ENCODE assay signal across 9 cellular contexts in genomic region chr1:113140588-113141446, GRCh38.
DNase-seq lines count a peak whose midpoint lies in the region; ATAC-seq and TF ChIP-seq lines count a peak whose summit lies in the region.
"Had no signal": no experiment of that assay in that cellular context is flagged by ENCODE, and none has a peak within 500 bp of the region (broad histone marks: within the 10 kb centered on the region; RNA-seq: fewer than 3 reads in every experiment).

No MANE protein-coding gene starts in this region.

- TF ChIP-seq CTCF in Calu3 (IDR thresholded peaks at IDR 0.05; ENCODE audit: unreplicated experiment) (peak; percentile 68), PC-3 (conservative IDR thresholded peaks at IDR 0.05; ENCODE audit: low read depth, low read length) (peak; percentile 96), fibroblast of lung (conservative IDR thresholded peaks at IDR 0.05 in 1 of 2, IDR thresholded peaks at IDR 0.05 in 1 of 2; ENCODE audit: low read depth in 1 of 2, low read length in 2 of 2) (peak; percentile 85 to 89), nephron progenitor cell (IDR thresholded peaks at IDR 0.05) (peak; percentile 77), tibial artery (IDR thresholded peaks at IDR 0.05) (peak; percentile 75 to 76)

- no peaks in the 10 kb centered on the region for H3K9me2 ChIP-seq in PC-3 (replicated peaks; ENCODE audit: low read length)

- H2AFZ ChIP-seq in PC-3 (ENCODE audit: low read length) (peak overlapping the region; percentile 80), fibroblast of lung (ENCODE audit: low read length) (peak overlapping the region; percentile 98)

- no peaks in the 10 kb centered on the region for H3K27me3 Mint-ChIP-seq in Calu3 (ENCODE audit: unreplicated experiment)
- H3K27me3 Mint-ChIP-seq in nephron progenitor cell (ENCODE audit: low read depth, poor library complexity), result no peaks in the 10 kb centered on the region

- intact Hi-C loops in Calu3 (cut with micrococcal nuclease; ENCODE audit: unreplicated experiment) (loop anchor here (1.0 to 10.0 kb wide), 4 partner anchors 94 to 537 kb away; no protein-coding TSS in a partner anchor), PC-3 (cut with micrococcal nuclease) (loop anchor here (1.0 to 2.0 kb wide), 3 partner anchors 248 to 537 kb away; no protein-coding TSS in a partner anchor), tibial artery (cut with DNase I; ENCODE audit: low total_unique reads) (loop anchor here (5.0 kb wide), 1 partner anchor 531 kb away; no protein-coding TSS in a partner anchor)

- H3K9ac ChIP-seq in PC-3 (ENCODE audit: low read length) (no peak overlapping the region), fibroblast of lung (ENCODE audit: insufficient read depth, low read length) (no peak overlapping the region)

- H3K79me2 ChIP-seq in PC-3 (ENCODE audit: low read length) (no peaks in the 10 kb centered on the region), fibroblast of lung (ENCODE audit: control insufficient read depth, insufficient read depth, low read length) (no peaks in the 10 kb centered on the region)

- H3K4me1 ChIP-seq in PC-3 (ENCODE audit: insufficient read depth, low read length), result peaks cover 21% of the 10 kb centered on the region
- peaks cover 7% of the 10 kb centered on the region for H3K4me1 ChIP-seq in fibroblast of lung (ENCODE audit: control insufficient read depth, extremely low read depth, insufficient read depth, low read length)
- H3K4me1 ChIP-seq in tibial artery, result peaks cover 0 to 15% (median 6%) of the 10 kb centered on the region in 4 donors

- POLR2A ChIA-PET in PC-3 (lab: Charles Lee; ENCODE audit: unreplicated experiment), result no interaction called here

- H3K27ac ChIP-seq in PC-3 (ENCODE audit: low read length) (peak overlapping the region; percentile 10), fibroblast of lung (ENCODE audit: insufficient read depth, low read length) (peak overlapping the region; percentile 32), tibial artery (peak overlapping the region in 1 of 2 donors; percentile 11)
- H3K27ac ChIP-seq: epithelial cell of prostate had no signal

- BruUV-seq in Calu3 (replicated peaks; lab: Mats Ljungman, UMichigan) (no TSS peak), PC-3 (replicated peaks; lab: Mats Ljungman, UMichigan) (no TSS peak)

- no peaks in the 10 kb centered on the region for H3K27me3 ChIP-seq in PC-3 (ENCODE audit: low read length)
- H3K27me3 ChIP-seq in fibroblast of lung (ENCODE audit: control insufficient read depth, insufficient read depth, low read length), result no peaks in the 10 kb centered on the region
- H3K27me3 ChIP-seq in tibial artery, result no peaks in the 10 kb centered on the region

- no peaks in the 10 kb centered on the region for H3K36me3 ChIP-seq in PC-3 (ENCODE audit: low read depth, low read length)
- H3K36me3 ChIP-seq in fibroblast of lung (ENCODE audit: control insufficient read depth, insufficient read depth, low read length), result no peaks in the 10 kb centered on the region
- no peaks in the 10 kb centered on the region for H3K36me3 ChIP-seq in tibial artery

- H3K27ac Mint-ChIP-seq in Calu3 (ENCODE audit: unreplicated experiment), result no peak overlapping the region
- H3K27ac Mint-ChIP-seq in nephron progenitor cell, result no peak overlapping the region

- peaks cover 13% of the 10 kb centered on the region for H3K4me1 Mint-ChIP-seq in Calu3 (ENCODE audit: low read depth, unreplicated experiment)
- peaks cover 5% of the 10 kb centered on the region for H3K4me1 Mint-ChIP-seq in nephron progenitor cell

- H3K9me3 Mint-ChIP-seq in Calu3 (ENCODE audit: low read depth, unreplicated experiment), result no peaks in the 10 kb centered on the region
- no peaks in the 10 kb centered on the region for H3K9me3 Mint-ChIP-seq in nephron progenitor cell

- CTCF ChIA-PET in Calu3 (lab: Charles Lee), result interaction anchor here (0.9 to 1.9 kb wide), 3 partner anchors 247 to 316 kb away, joined by 3 to 7 read pairs (median 3); no protein-coding TSS in a partner anchor
- CTCF ChIA-PET in PC-3 (lab: Charles Lee), result interaction anchor here (1.0 to 1.2 kb wide), 2 partner anchors 99 to 248 kb away, joined by 3 to 4 read pairs; no protein-coding TSS in a partner anchor

- no peaks in the 10 kb centered on the region for H3K36me3 Mint-ChIP-seq in Calu3 (ENCODE audit: insufficient read depth, unreplicated experiment)
- H3K36me3 Mint-ChIP-seq in nephron progenitor cell (ENCODE audit: low read depth), result no peaks in the 10 kb centered on the region

- no peaks in the 10 kb centered on the region for H3F3A ChIP-seq in PC-3 (ENCODE audit: low read length, unreplicated experiment)

- ATAC-seq in GM21360 (IDR thresholded peaks at IDR 0.05; ENCODE audit: unreplicated experiment), result peak; percentile 80
- peak; percentile 80 for ATAC-seq in PC-3

- H3K9me3 ChIP-seq in PC-3 (ENCODE audit: low read length) (no peaks in the 10 kb centered on the region), fibroblast of lung (ENCODE audit: control insufficient read depth, insufficient read depth, low read depth, low read length) (no peaks in the 10 kb centered on the region), tibial artery (no peaks in the 10 kb centered on the region)

- H4K20me1 ChIP-seq in PC-3 (ENCODE audit: low read length) (no peaks in the 10 kb centered on the region), fibroblast of lung (ENCODE audit: control insufficient read depth, extremely low read depth, insufficient read depth, low read length) (no peaks in the 10 kb centered on the region)

- H3K4me3 ChIP-seq in PC-3 (ENCODE audit: low read length) (no peak overlapping the region), fibroblast of lung (replicated peaks in 1 of 4; ENCODE audit: control extremely low read depth in 1 of 4, insufficient read depth in 1 of 4, low read depth in 3 of 4, low read length in 4 of 4) (no peak overlapping the region), tibial artery (peak overlapping the region in 1 of 2 donors; percentile 16)

- H3K4me2 ChIP-seq in PC-3 (ENCODE audit: low read length) (peak overlapping the region; percentile 11; the same call in 1 of the 2 replicates), fibroblast of lung (ENCODE audit: extremely low read depth, insufficient read depth, low read length) (peak overlapping the region; percentile 6)

- DNase-seq in Calu3 (peak; percentile 56), HuH-7 (ENCODE audit: low spot score) (peak; percentile 59), PC-3 (peak; percentile 79), fibroblast of lung (ENCODE audit: low read depth in 2 of 2) (peak; percentile 56 to 74), nephron progenitor cell (peak; percentile 65), tibial artery (peak; percentile 64 to 71)
- peak; percentile 59 to 60 for DNase-seq in activated T-cell treated with anti-CD3 and anti-CD28 coated beads, Interleukin-2, amount 50 U/mL, for 48 hours

- H3K4me3 Mint-ChIP-seq in Calu3 (ENCODE audit: low read depth, unreplicated experiment) (no peak overlapping the region), nephron progenitor cell (no peak overlapping the region)
